Comparison of ENCODE assay signal across 19 cellular contexts in genomic region chr14:97413991-97414717, GRCh38.
DNase-seq lines count a peak whose midpoint lies in the region; ATAC-seq and TF ChIP-seq lines count a peak whose summit lies in the region.
"Had no signal": no experiment of that assay in that cellular context is flagged by ENCODE, and none has a peak within 500 bp of the region (broad histone marks: within the 10 kb centered on the region; RNA-seq: fewer than 3 reads in every experiment).

No MANE protein-coding gene starts in this region.

- H3K27me3 Mint-ChIP-seq in endothelial cell (ENCODE audit: unreplicated experiment) (peaks cover 3% of the 10 kb centered on the region), mesothelial cell of epicardium (ENCODE audit: low read depth) (peaks cover 10% of the 10 kb centered on the region)

- intact Hi-C loops in left colon (cut with DNase I, micrococcal nuclease) (no loop called here), left ventricle myocardium superior (cut with micrococcal nuclease) (no loop called here)

- H3K36me3 Mint-ChIP-seq in endothelial cell (ENCODE audit: low read depth, unreplicated experiment) = no peaks in the 10 kb centered on the region
- no peaks in the 10 kb centered on the region for H3K36me3 Mint-ChIP-seq in mesothelial cell of epicardium
- H3K36me3 Mint-ChIP-seq: CD14-positive monocyte; stimulated activated naive B cell treated with anti-CD40 and anti-IgM and Interleukin-4, amounts not matched to agents 10 μg/mL and 1 μg/mL and 100 μg/mL, for 72 hours; T-cell had no signal

- H3K4me3 Mint-ChIP-seq in endothelial cell (ENCODE audit: unreplicated experiment) = no peak overlapping the region
- peak overlapping the region; percentile 13 for H3K4me3 Mint-ChIP-seq in mesothelial cell of epicardium
- H3K4me3 Mint-ChIP-seq: stimulated activated naive B cell treated with anti-CD40 and anti-IgM and Interleukin-4, amounts not matched to agents 10 μg/mL and 1 μg/mL and 100 μg/mL, for 72 hours; T-cell had no signal

- DNase-seq in GM12865 (ENCODE audit: low read depth) = no peak
- DNase-seq in NCI-H526 treated with DMSO at 0.1 percent for 48 hours (lab: John Stamatoyannopoulos, UW) = peak; percentile 70
- no peak for DNase-seq in endothelial cell (ENCODE audit: low spot score)
- DNase-seq in mesothelial cell of epicardium (ENCODE audit: low spot score in 2 of 2, unreplicated experiment in 2 of 2) = no peak
- no peak for DNase-seq in activated CD4-positive, alpha-beta T cell treated with anti-CD3 and anti-CD28 coated beads, Interleukin-2, amount 50 U/mL, for 4 hours
- DNase-seq in left colon = no peak
- DNase-seq in left ventricle myocardium superior = no peak
- DNase-seq: activated CD4-positive, alpha-beta T cell treated with anti-CD3 and anti-CD28 coated beads for 48 hours; effector CD8-positive, alpha-beta T cell; KBM-7; NCI-H748 treated with DMSO at 0.1 percent for 48 hours; ovary; SHP77; sigmoid colon; stimulated activated naive B cell treated with anti-CD40 and anti-IgM and Interleukin-4, amounts not matched to agents 10 μg/mL and 1 μg/mL and 100 μg/mL, for 72 hours; T-cell had no signal

- H3K9me3 Mint-ChIP-seq in endothelial cell (ENCODE audit: unreplicated experiment) (no peaks in the 10 kb centered on the region), mesothelial cell of epicardium (no peaks in the 10 kb centered on the region)
- H3K9me3 Mint-ChIP-seq: stimulated activated naive B cell treated with anti-CD40 and anti-IgM and Interleukin-4, amounts not matched to agents 10 μg/mL and 1 μg/mL and 100 μg/mL, for 72 hours; T-cell had no signal

- H3K4me3 ChIP-seq in GM12865 (ENCODE audit: low read depth, low read length) = peak overlapping the region; percentile 60
- H3K4me3 ChIP-seq: lung, ovary had no signal

- TF ChIP-seq CTCF in GM12865 (IDR thresholded peaks at IDR 0.05; ENCODE audit: insufficient read depth, low read depth, low read length, missing control alignments) (no peak), endothelial cell (IDR thresholded peaks at IDR 0.05; ENCODE audit: unreplicated experiment) (peak; percentile 53), mesothelial cell of epicardium (IDR thresholded peaks at IDR 0.05; ENCODE audit: unreplicated experiment) (peak; percentile 55)

- peaks cover 6% of the 10 kb centered on the region for H3K4me1 Mint-ChIP-seq in endothelial cell (ENCODE audit: unreplicated experiment)
- peaks cover 7% of the 10 kb centered on the region for H3K4me1 Mint-ChIP-seq in mesothelial cell of epicardium
- H3K4me1 Mint-ChIP-seq: CD14-positive monocyte; stimulated activated naive B cell treated with anti-CD40 and anti-IgM and Interleukin-4, amounts not matched to agents 10 μg/mL and 1 μg/mL and 100 μg/mL, for 72 hours had no signal

- no peak overlapping the region for H3K27ac Mint-ChIP-seq in endothelial cell (ENCODE audit: unreplicated experiment)
- H3K27ac Mint-ChIP-seq in mesothelial cell of epicardium = no peak overlapping the region
- H3K27ac Mint-ChIP-seq: CD14-positive monocyte; stimulated activated naive B cell treated with anti-CD40 and anti-IgM and Interleukin-4, amounts not matched to agents 10 μg/mL and 1 μg/mL and 100 μg/mL, for 72 hours; T-cell had no signal

- no peak for ATAC-seq in left colon
- ATAC-seq in left ventricle myocardium superior = no peak
- no peak for ATAC-seq in HG03045 (IDR thresholded peaks at IDR 0.05; ENCODE audit: unreplicated experiment)
- ATAC-seq: stimulated activated naive B cell treated with anti-CD40 and anti-IgM and Interleukin-4, amounts not matched to agents 10 μg/mL and 1 μg/mL and 100 μg/mL, for 72 hours; T-cell had no signal
